ENCODE assay signal across 9 cellular contexts in the genomic region with DNA sequence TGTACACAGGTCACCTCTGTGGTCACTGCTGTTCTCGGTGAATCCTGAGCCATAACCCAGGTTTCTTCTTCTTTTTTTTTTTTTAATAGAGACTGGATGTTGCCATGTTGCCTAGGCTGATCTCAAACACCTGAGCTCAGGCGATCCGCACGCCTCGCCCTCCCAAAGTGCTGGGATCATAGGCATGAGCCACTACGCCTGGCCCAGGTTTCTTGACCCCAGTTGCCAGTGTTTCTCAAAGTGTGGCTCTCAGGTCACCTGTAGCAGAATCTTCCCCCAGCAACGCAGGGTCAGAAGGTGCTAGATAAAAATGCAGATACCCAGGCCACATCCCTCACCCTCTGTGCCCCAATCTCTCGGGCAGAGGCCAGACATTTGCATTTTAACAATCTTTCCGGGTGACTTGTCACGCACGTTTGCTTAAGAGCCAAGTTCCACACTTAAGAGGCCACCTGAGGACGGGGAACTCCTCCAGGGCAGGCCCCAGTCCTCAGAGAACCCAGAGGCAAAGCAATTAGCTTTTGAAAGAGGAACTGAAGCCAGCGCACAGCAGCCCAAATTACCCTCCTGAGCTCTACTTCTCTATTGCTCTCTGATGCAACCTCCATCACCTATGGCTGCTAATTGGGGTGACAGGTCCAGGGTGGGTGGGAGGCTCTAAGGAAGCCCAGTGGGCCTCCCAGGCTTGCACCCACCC.
DNase-seq lines count a peak whose midpoint lies in the region; ATAC-seq, FAIRE-seq and TF ChIP-seq lines count a peak whose summit lies in the region.
"Had no signal": no experiment of that assay in that cellular context is flagged by ENCODE, and none has a peak within 500 bp of the region (broad histone marks: within the 10 kb centered on the region; RNA-seq: fewer than 3 reads in every experiment).

No MANE protein-coding gene starts in this region.

- no peak overlapping the region for H3K27ac ChIP-seq in right atrium auricular region
- H3K27ac ChIP-seq in foreskin keratinocyte: no peak overlapping the region

- ATAC-seq in GM19023 (IDR thresholded peaks at IDR 0.05; ENCODE audit: unreplicated experiment) (peak; percentile 95), HG02571 (IDR thresholded peaks at IDR 0.05; ENCODE audit: unreplicated experiment) (peak; percentile 98), naive B cell (ENCODE audit: low read depth in 2 of 2) (peak; percentile 97), foreskin keratinocyte (no peak)
- no peak for ATAC-seq in activated T-cell treated with anti-CD3 and anti-CD28 coated beads, Interleukin-2, amount 50 U/mL, for 72 hours (replicated peaks in 1 of 2)
- ATAC-seq: HCT116 had no signal

- no peak for TF ChIP-seq CTCF in right atrium auricular region (IDR thresholded peaks at IDR 0.05)
- no peak for TF ChIP-seq CTCF in foreskin keratinocyte (conservative IDR thresholded peaks at IDR 0.05)

- peak overlapping the region; percentile 74 to 97 (median 94) for H3K27ac Mint-ChIP-seq in naive B cell
- no peak overlapping the region for H3K27ac Mint-ChIP-seq in activated T-cell treated with anti-CD3 and anti-CD28 coated beads, Interleukin-2, amount 50 U/mL, for 72 hours

- peaks cover 39 to 61% (median 45%) of the 10 kb centered on the region in 3 donors for H3K4me1 Mint-ChIP-seq in naive B cell
- H3K4me1 Mint-ChIP-seq in activated T-cell treated with anti-CD3 and anti-CD28 coated beads, Interleukin-2, amount 50 U/mL, for 72 hours (ENCODE audit: low read depth): peaks cover 45% of the 10 kb centered on the region

- peak overlapping the region in 6 of 8 donors; percentile 54 to 84 (median 70) for H3K4me3 Mint-ChIP-seq in naive B cell
- no peak overlapping the region for H3K4me3 Mint-ChIP-seq in activated T-cell treated with anti-CD3 and anti-CD28 coated beads, Interleukin-2, amount 50 U/mL, for 72 hours

- H3K27me3 ChIP-seq in right atrium auricular region: no peaks in the 10 kb centered on the region
- no peaks in the 10 kb centered on the region for H3K27me3 ChIP-seq in foreskin keratinocyte

- no peaks in the 10 kb centered on the region for H3K27me3 Mint-ChIP-seq in naive B cell
- H3K27me3 Mint-ChIP-seq in activated T-cell treated with anti-CD3 and anti-CD28 coated beads, Interleukin-2, amount 50 U/mL, for 72 hours (ENCODE audit: low read depth): no peaks in the 10 kb centered on the region

- H3K4me3 ChIP-seq in right atrium auricular region: no peak overlapping the region

- peaks cover 0 to 36% of the 10 kb centered on the region in 2 donors for H3K4me1 ChIP-seq in right atrium auricular region
- H3K4me1 ChIP-seq in foreskin keratinocyte: peaks cover 10% of the 10 kb centered on the region

- H3K9me3 ChIP-seq in right atrium auricular region: no peaks in the 10 kb centered on the region

- no peak for DNase-seq in HTR-8/SVneo (ENCODE audit: insufficient read length, low spot score)
- peak; percentile 74 for DNase-seq in naive B cell
- no peak for DNase-seq in activated T-cell treated with anti-CD3 and anti-CD28 coated beads, Interleukin-2, amount 50 U/mL, for 72 hours
- no peak for DNase-seq in right atrium auricular region (ENCODE audit: low spot score)
- no peak for DNase-seq in foreskin keratinocyte
- no peak for DNase-seq in medulla oblongata (ENCODE audit: extremely low spot score)

- peaks cover 16 to 19% of the 10 kb centered on the region in 2 donors for H3K36me3 Mint-ChIP-seq in naive B cell
- H3K36me3 Mint-ChIP-seq in activated T-cell treated with anti-CD3 and anti-CD28 coated beads, Interleukin-2, amount 50 U/mL, for 72 hours (ENCODE audit: insufficient read depth in 2 of 2): peaks cover 10 to 29% of the 10 kb centered on the region in 2 donors

- peaks cover 0 to 5% (median 4%) of the 10 kb centered on the region in 7 donors for H3K9me3 Mint-ChIP-seq in naive B cell
- H3K9me3 Mint-ChIP-seq in activated T-cell treated with anti-CD3 and anti-CD28 coated beads, Interleukin-2, amount 50 U/mL, for 72 hours: no peaks in the 10 kb centered on the region

- peak; percentile 16 for FAIRE-seq in HTR-8/SVneo (lab: Jason Lieb, UNC)

- peaks cover 3% of the 10 kb centered on the region for H3K36me3 ChIP-seq in right atrium auricular region

Comparison
In these comparisons a context has a peak if more than half of its experiments do, and no peak if none do; other contexts are left out.
1. ATAC-seq: peak in GM19023 (single experiment), HG02571 (single experiment) and naive B cell (2 of 2); none in activated T-cell treated with anti-CD3 and anti-CD28 coated beads, Interleukin-2, amount 50 U/mL, for 72 hours (0 of 2) and foreskin keratinocyte (single experiment).
2. H3K4me3 Mint-ChIP-seq: peak in naive B cell (6 of 8); none in activated T-cell treated with anti-CD3 and anti-CD28 coated beads, Interleukin-2, amount 50 U/mL, for 72 hours (0 of 2).